Comparison of ENCODE assay signal across 11 cellular contexts in genomic region chr5:112684737-112685136, GRCh38. TPM values are rescaled to one million over a fixed set of nuclear protein-coding genes. Genes with fewer than 3 reads are reported as not detected.
DNase-seq lines count a peak whose midpoint lies in the region; ATAC-seq and TF ChIP-seq lines count a peak whose summit lies in the region.
"Had no signal": no experiment of that assay in that cellular context is flagged by ENCODE, and none has a peak within 500 bp of the region (broad histone marks: within the 10 kb centered on the region; RNA-seq: fewer than 3 reads in every experiment).

No MANE protein-coding gene starts in this region.

- ATAC-seq in HG02588 (IDR thresholded peaks at IDR 0.05; ENCODE audit: unreplicated experiment) (peak; percentile 21), gastrocnemius medialis (no peak), GM21786 (IDR thresholded peaks at IDR 0.05; ENCODE audit: unreplicated experiment) (no peak)
- ATAC-seq: activated naive CD4-positive, alpha-beta T cell treated with anti-CD3 and anti-CD28 coated beads, Interleukin-2, amount 50 U/mL, for 72 hours had no signal

- no peaks in the 10 kb centered on the region for H3K36me3 ChIP-seq in uterus
- no peaks in the 10 kb centered on the region for H3K36me3 ChIP-seq in gastrocnemius medialis
- no peaks in the 10 kb centered on the region for H3K36me3 ChIP-seq in suprapubic skin

- peaks cover 79% of the 10 kb centered on the region for H3K4me1 Mint-ChIP-seq in brain

- in situ Hi-C loops in gastrocnemius medialis (cut with MboI; ENCODE audit: low sequenced_read_pairs in 4 of 4), result no loop called here

- H3K4me1 ChIP-seq in uterus (no peaks in the 10 kb centered on the region), gastrocnemius medialis (peaks cover 6 to 9% of the 10 kb centered on the region in 2 donors), suprapubic skin (no peaks in the 10 kb centered on the region)

- intact Hi-C loops in uterus (cut with DNase I; ENCODE audit: low total_unique reads), result no loop called here
- intact Hi-C loops in gastrocnemius medialis (cut with DNase I; ENCODE audit: low total_unique reads), result no loop called here

- H3K36me3 Mint-ChIP-seq in brain, result no peaks in the 10 kb centered on the region
- H3K36me3 Mint-ChIP-seq: activated naive CD4-positive, alpha-beta T cell treated with anti-CD3 and anti-CD28 coated beads, Interleukin-2, amount 50 U/mL, for 72 hours had no signal

- peak overlapping the region in 1 of 5 experiments; percentile 2 for H3K4me3 Mint-ChIP-seq in brain

- peaks cover 0 to 7% (median 0%) of the 10 kb centered on the region in 5 experiments for H3K9me3 Mint-ChIP-seq in brain
- H3K9me3 Mint-ChIP-seq: activated naive CD4-positive, alpha-beta T cell treated with anti-CD3 and anti-CD28 coated beads, Interleukin-2, amount 50 U/mL, for 72 hours had no signal

- no peak for TF ChIP-seq CTCF in brain (conservative IDR thresholded peaks at IDR 0.05)
- TF ChIP-seq CTCF in uterus (IDR thresholded peaks at IDR 0.05), result no peak
- TF ChIP-seq CTCF in gastrocnemius medialis (IDR thresholded peaks at IDR 0.05 in 4 of 5, conservative IDR thresholded peaks at IDR 0.05 in 1 of 5), result no peak
- no peak for TF ChIP-seq CTCF in suprapubic skin (IDR thresholded peaks at IDR 0.05)

- DNase-seq in kidney tubule cell (ENCODE audit: low spot score) (peak; percentile 56), uterus (peak in 1 of 2 donors; percentile 26), gastrocnemius medialis (no peak), suprapubic skin (ENCODE audit: low spot score in 2 of 2) (no peak)
- DNase-seq: SHP77; stimulated activated CD4-positive, alpha-beta T cell treated with anti-CD3 and anti-CD28 coated beads, Interleukin-15, amount 100 ng/mL, for 24 hours; stimulated activated naive CD4-positive, alpha-beta T cell treated with Interleukin-2 at 50 U/mL for 16 hours had no signal

- H3K4me3 ChIP-seq in uterus, result no peak overlapping the region
- H3K4me3 ChIP-seq in gastrocnemius medialis, result no peak overlapping the region
- H3K4me3 ChIP-seq in suprapubic skin, result no peak overlapping the region

- TF ChIP-seq POLR2A in uterus (IDR thresholded peaks at IDR 0.05) (no peak), gastrocnemius medialis (IDR thresholded peaks at IDR 0.05) (no peak), suprapubic skin (IDR thresholded peaks at IDR 0.05) (no peak)

- WGBS in suprapubic skin, result 36% methylated on average over 4 of the region's 4 CpGs

- no peaks in the 10 kb centered on the region for H3K27me3 ChIP-seq in uterus
- no peaks in the 10 kb centered on the region for H3K27me3 ChIP-seq in gastrocnemius medialis
- no peaks in the 10 kb centered on the region for H3K27me3 ChIP-seq in suprapubic skin

- no peaks in the 10 kb centered on the region for H3K9me3 ChIP-seq in uterus
- no peaks in the 10 kb centered on the region for H3K9me3 ChIP-seq in gastrocnemius medialis
- no peaks in the 10 kb centered on the region for H3K9me3 ChIP-seq in suprapubic skin

- no peak for TF ChIP-seq EP300 in suprapubic skin (IDR thresholded peaks at IDR 0.05)

- H3K27ac Mint-ChIP-seq in brain, result peak overlapping the region; percentile 35 to 92 (median 62)
- H3K27ac Mint-ChIP-seq: activated naive CD4-positive, alpha-beta T cell treated with anti-CD3 and anti-CD28 coated beads, Interleukin-2, amount 50 U/mL, for 72 hours had no signal

- H3K27me3 Mint-ChIP-seq in brain, result peaks cover 7% of the 10 kb centered on the region

- peak overlapping the region; percentile 40 to 55 for H3K27ac ChIP-seq in uterus
- peak overlapping the region in 1 of 4 donors; percentile 8 for H3K27ac ChIP-seq in gastrocnemius medialis
- H3K27ac ChIP-seq in suprapubic skin, result no peak overlapping the region

RNA-seq across cellular contexts. Expression of gene APC, which starts 52.9 kb away (rescaled TPM):
- polyA plus RNA-seq in brain (ENCODE audit: insufficient read depth, low read depth, low replicate concordance), result 9.2 TPM
- total RNA-seq in uterus (100 to 1,000 TPM in 2 of 4 donors, 10 to 100 TPM in 2; 45.4 to 132 (median 91.7) TPM), gastrocnemius medialis (100 to 1,000 TPM in 1 of 4 donors, 10 to 100 TPM in 3; 50.1 to 102 (median 60.4) TPM), suprapubic skin (10 to 100 TPM; 40.8 to 76.4 (median 53.9) TPM)
